In the genomic region with DNA sequence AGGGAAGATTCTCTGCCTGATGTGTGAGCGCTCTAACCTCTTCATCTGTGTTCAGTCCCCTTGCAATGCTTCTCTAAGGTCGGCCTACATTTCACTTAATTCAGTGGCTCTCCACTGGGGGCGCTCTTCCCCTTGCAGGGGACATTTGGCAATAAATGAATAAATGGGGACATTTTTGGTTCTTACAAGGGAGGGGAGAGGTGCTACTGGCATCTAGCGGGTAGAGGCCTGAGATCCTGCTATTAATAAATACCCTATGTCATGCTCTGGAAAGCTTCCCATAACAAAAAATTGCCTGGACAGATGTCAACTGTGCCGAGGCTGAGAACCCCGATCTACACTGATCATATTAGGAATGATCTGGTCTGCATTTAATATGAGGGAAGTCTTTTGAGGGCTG, we compare ENCODE assay signal across 8 cellular contexts. TPM values are rescaled to one million over a fixed set of nuclear protein-coding genes. Genes with fewer than 3 reads are reported as not detected.
DNase-seq lines count a peak whose midpoint lies in the region; ATAC-seq and TF ChIP-seq lines count a peak whose summit lies in the region.

No MANE protein-coding gene starts in this region.

- no peaks in the 10 kb centered on the region for H3K9me3 ChIP-seq in naive thymus-derived CD4-positive, alpha-beta T cell (ENCODE audit: control insufficient read depth in 2 of 3, low read length in 3 of 3)
- no peaks in the 10 kb centered on the region for H3K9me3 ChIP-seq in suprapubic skin

- CTCF ChIA-PET in naive thymus-derived CD4-positive, alpha-beta T cell (lab: Charles Lee), result no interaction called here

- POLR2A ChIA-PET in naive thymus-derived CD4-positive, alpha-beta T cell (lab: Charles Lee), result no interaction called here

- TF ChIP-seq CTCF in GM12875 (IDR thresholded peaks at IDR 0.05; ENCODE audit: borderline replicate concordance, insufficient read depth, low read depth, low read length) (peak; percentile 76), endothelial cell (IDR thresholded peaks at IDR 0.05; ENCODE audit: unreplicated experiment) (peak; percentile 91), suprapubic skin (IDR thresholded peaks at IDR 0.05) (peak; percentile 60 to 88)

- H3K27me3 Mint-ChIP-seq in endothelial cell (ENCODE audit: unreplicated experiment), result no peaks in the 10 kb centered on the region
- H3K27me3 Mint-ChIP-seq in naive thymus-derived CD4-positive, alpha-beta T cell, result peaks cover 6 to 10% (median 6%) of the 10 kb centered on the region in 5 donors

- H3K4me1 Mint-ChIP-seq in endothelial cell (ENCODE audit: unreplicated experiment), result peaks cover 2% of the 10 kb centered on the region
- H3K4me1 Mint-ChIP-seq in naive thymus-derived CD4-positive, alpha-beta T cell, result no peaks in the 10 kb centered on the region

- H3K4me3 ChIP-seq in GM12875 (ENCODE audit: low read depth, low read length) (no peak overlapping the region), suprapubic skin (no peak overlapping the region)
- H3K4me3 ChIP-seq in naive thymus-derived CD4-positive, alpha-beta T cell (ENCODE audit: low read length), result no peak overlapping the region

- 19% methylated on average over 6 of the region's 6 CpGs for WGBS in suprapubic skin

- H3K27me3 ChIP-seq in naive thymus-derived CD4-positive, alpha-beta T cell (ENCODE audit: control insufficient read depth in 2 of 2, insufficient read depth in 2 of 2, low read length in 2 of 2), result no peaks in the 10 kb centered on the region
- no peaks in the 10 kb centered on the region for H3K27me3 ChIP-seq in suprapubic skin

- DNase-seq in 8988T, result peak; percentile 34
- peak; percentile 25 for DNase-seq in NCI-H510A (lab: John Stamatoyannopoulos, UW)
- DNase-seq in activated CD4-positive, alpha-beta T cell treated with anti-CD3 and anti-CD28 coated beads, Interleukin-2, amount 50 U/mL, for 4 hours, result peak; percentile 41 to 46
- DNase-seq in endothelial cell (ENCODE audit: low spot score), result peak; percentile 79
- DNase-seq in naive thymus-derived CD4-positive, alpha-beta T cell, result peak in 7 of 9 donors; percentile 36 to 60 (median 51)
- no peak for DNase-seq in suprapubic skin (ENCODE audit: low spot score in 2 of 2)

- H3K4me3 Mint-ChIP-seq in endothelial cell (ENCODE audit: unreplicated experiment), result no peak overlapping the region
- H3K4me3 Mint-ChIP-seq in naive thymus-derived CD4-positive, alpha-beta T cell, result no peak overlapping the region

- no peak overlapping the region for H3K27ac ChIP-seq in naive thymus-derived CD4-positive, alpha-beta T cell (ENCODE audit: low read depth, low read length)
- no peak overlapping the region for H3K27ac ChIP-seq in suprapubic skin

- H3K27ac Mint-ChIP-seq in endothelial cell (ENCODE audit: unreplicated experiment), result no peak overlapping the region
- peak overlapping the region in 1 of 9 donors; percentile 25 for H3K27ac Mint-ChIP-seq in naive thymus-derived CD4-positive, alpha-beta T cell

- intact Hi-C loops in naive thymus-derived CD4-positive, alpha-beta T cell (cut with micrococcal nuclease), result loop anchor here in 1 of 2 donors (1.0 to 10.0 kb wide), 2 partner anchors 163 to 917 kb away; no protein-coding TSS in a partner anchor

- H3K36me3 ChIP-seq in naive thymus-derived CD4-positive, alpha-beta T cell (ENCODE audit: control insufficient read depth in 2 of 3, insufficient read depth in 3 of 3, low read length in 3 of 3), result no peaks in the 10 kb centered on the region
- H3K36me3 ChIP-seq in suprapubic skin, result no peaks in the 10 kb centered on the region

- TF ChIP-seq EP300 in suprapubic skin (IDR thresholded peaks at IDR 0.05), result no peak

- H3K4me1 ChIP-seq in naive thymus-derived CD4-positive, alpha-beta T cell (ENCODE audit: control insufficient read depth in 2 of 2, insufficient read depth in 2 of 2, low read length in 2 of 2), result no peaks in the 10 kb centered on the region
- peaks cover 5% of the 10 kb centered on the region for H3K4me1 ChIP-seq in suprapubic skin

- peaks cover 4% of the 10 kb centered on the region for H3K36me3 Mint-ChIP-seq in endothelial cell (ENCODE audit: low read depth, unreplicated experiment)
- H3K36me3 Mint-ChIP-seq in naive thymus-derived CD4-positive, alpha-beta T cell, result no peaks in the 10 kb centered on the region

- no peaks in the 10 kb centered on the region for H3K9me3 Mint-ChIP-seq in endothelial cell (ENCODE audit: unreplicated experiment)
- no peaks in the 10 kb centered on the region for H3K9me3 Mint-ChIP-seq in naive thymus-derived CD4-positive, alpha-beta T cell

- ATAC-seq in naive thymus-derived CD4-positive, alpha-beta T cell, result peak; percentile 74
- no peak for ATAC-seq in HG02610 (IDR thresholded peaks at IDR 0.05; ENCODE audit: unreplicated experiment)

- TF ChIP-seq POLR2A in suprapubic skin (IDR thresholded peaks at IDR 0.05), result no peak

RNA-seq across cellular contexts. Expression of gene DNAJC11, which starts 25.9 kb away (rescaled TPM):
- total RNA-seq in endothelial cell (ENCODE audit: unreplicated experiment), result 57.0 TPM
- 10 to 100 TPM; 37.2 to 49.7 (median 44.0) TPM for total RNA-seq in naive thymus-derived CD4-positive, alpha-beta T cell
- 10 to 100 TPM; 19.2 to 22.3 TPM for polyA plus RNA-seq in naive thymus-derived CD4-positive, alpha-beta T cell
- 10 to 100 TPM; 22.9 to 53.0 (median 31.4) TPM for total RNA-seq in suprapubic skin

RNA-seq across cellular contexts. Expression of gene CAMTA1, which starts 57.7 kb away (rescaled TPM):
- total RNA-seq in endothelial cell (ENCODE audit: unreplicated experiment) (87.3 TPM), suprapubic skin (10 to 100 TPM; 40.4 to 54.1 (median 46.6) TPM)
- total RNA-seq in naive thymus-derived CD4-positive, alpha-beta T cell, result 10 to 100 TPM; 38.1 to 45.2 (median 42.1) TPM
- 10 to 100 TPM; 46.2 to 68.6 TPM for polyA plus RNA-seq in naive thymus-derived CD4-positive, alpha-beta T cell

Comparison
In these comparisons a context has a peak if more than half of its experiments do, and no peak if none do; other contexts are left out.
1. DNase-seq: peak in 8988T (single experiment), NCI-H510A (single experiment), activated CD4-positive, alpha-beta T cell treated with anti-CD3 and anti-CD28 coated beads, Interleukin-2, amount 50 U/mL, for 4 hours (2 of 2), endothelial cell (single experiment) and naive thymus-derived CD4-positive, alpha-beta T cell (7 of 9); none in suprapubic skin (0 of 2).
2. Peak in every context shown above with its lines, with median percentiles within 50 percentile points of each other: CTCF ChIP-seq.